ENCODE assay signal across 1 cellular context in genomic region chr4:15427126-15427525, GRCh38.
TF ChIP-seq lines count a peak whose summit lies in the region.

No MANE protein-coding gene starts in this region.

TF ChIP-seq in IMR-90, 13 proteins besides CTCF, POLR2A, EP300 and RAD21 (continued from another document):
- TF ChIP-seq, protein P1, sequence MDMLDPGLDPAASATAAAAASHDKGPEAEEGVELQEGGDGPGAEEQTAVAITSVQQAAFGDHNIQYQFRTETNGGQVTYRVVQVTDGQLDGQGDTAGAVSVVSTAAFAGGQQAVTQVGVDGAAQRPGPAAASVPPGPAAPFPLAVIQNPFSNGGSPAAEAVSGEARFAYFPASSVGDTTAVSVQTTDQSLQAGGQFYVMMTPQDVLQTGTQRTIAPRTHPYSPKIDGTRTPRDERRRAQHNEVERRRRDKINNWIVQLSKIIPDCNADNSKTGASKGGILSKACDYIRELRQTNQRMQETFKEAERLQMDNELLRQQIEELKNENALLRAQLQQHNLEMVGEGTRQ (IDR thresholded peaks at IDR 0.05; ENCODE audit: low read depth, low read length) = no peak
